In genomic region chr2:129301431-129301913, GRCh38 we compare ENCODE assay signal across 18 cellular contexts.
A peak's percentile ranks its signal among the peaks of the same experiment; 100 is the strongest.
DNase-seq lines count a peak whose midpoint lies in the region; TF ChIP-seq lines count a peak whose summit lies in the region.
"Had no signal": no experiment of that assay in that cellular context is flagged by ENCODE, and none has a peak within 500 bp of the region (broad histone marks: within the 10 kb centered on the region; RNA-seq: fewer than 3 reads in every experiment).

No MANE protein-coding gene starts in this region.

- H3K36me3 ChIP-seq in ascending aorta: no peaks in the 10 kb centered on the region
- no peaks in the 10 kb centered on the region for H3K36me3 ChIP-seq in tibial artery
- H3K36me3 ChIP-seq: cardiac muscle cell, vagina had no signal

- peak overlapping the region; percentile 55 to 64 for H3K27ac ChIP-seq in ascending aorta
- H3K27ac ChIP-seq in tibial artery: peak overlapping the region; percentile 70 to 79
- H3K27ac ChIP-seq: cardiac muscle cell, hepatocyte, vagina had no signal

- H3K4me3 ChIP-seq in ascending aorta (no peak overlapping the region), tibial artery (no peak overlapping the region)
- H3K4me3 ChIP-seq: cardiac muscle cell, hepatocyte, vagina had no signal

- intact Hi-C loops in ascending aorta (cut with DNase I) (no loop called here), tibial artery (cut with DNase I; ENCODE audit: low total_unique reads) (loop anchor here (10.0 kb wide), 1 partner anchor 977 kb away; no protein-coding TSS in a partner anchor)

- no peaks in the 10 kb centered on the region for H3K27me3 ChIP-seq in ascending aorta
- no peaks in the 10 kb centered on the region for H3K27me3 ChIP-seq in tibial artery
- H3K27me3 ChIP-seq: cardiac muscle cell, hepatocyte, vagina had no signal

- TF ChIP-seq CTCF in ascending aorta (IDR thresholded peaks at IDR 0.05) (no peak), tibial artery (IDR thresholded peaks at IDR 0.05) (peak; percentile 4 to 26)

- H3K4me1 ChIP-seq in ascending aorta (peaks cover 5 to 24% of the 10 kb centered on the region in 2 donors), tibial artery (peaks cover 0 to 55% (median 42%) of the 10 kb centered on the region in 4 donors)

- DNase-seq in ascending aorta (ENCODE audit: low spot score in 2 of 2) (peak in 1 of 2 donors; percentile 77), globus pallidus (ENCODE audit: low spot score) (peak; percentile 10), mucosa of gallbladder (ENCODE audit: low spot score) (peak; percentile 17), tibial artery (peak; percentile 37 to 77), HK-2 (ENCODE audit: unreplicated experiment) (no peak), OCI-M1 (lab: John Stamatoyannopoulos, UW) (no peak)
- DNase-seq in activated naive CD4-positive, alpha-beta T cell (lab: John Stamatoyannopoulos, UW): no peak
- DNase-seq: activated CD4-positive, alpha-beta memory T cell treated with anti-CD3 and anti-CD28 coated beads for 36 hours; activated T-cell treated with anti-CD3 and anti-CD28 coated beads, Interleukin-2, amount 50 U/mL, for 1 hour; Calu3; effector CD8-positive, alpha-beta T cell; GF-D8; NCI-H1048; stimulated activated CD4-positive, alpha-beta T cell treated with anti-CD3 and anti-CD28 coated beads, Interleukin-2, amount 100 ng/mL, for 24 hours; stimulated activated naive CD8-positive, alpha-beta T cell treated with anti-CD3 and anti-CD28 coated beads, Interleukin-15, amount 100 ng/mL, for 72 hours had no signal

- H3K9me3 ChIP-seq in ascending aorta (no peaks in the 10 kb centered on the region), tibial artery (no peaks in the 10 kb centered on the region)
- H3K9me3 ChIP-seq: vagina had no signal

Comparison
In these comparisons a context has a peak if more than half of its experiments do, and no peak if none do; other contexts are left out.
1. DNase-seq: peak in globus pallidus (single experiment), mucosa of gallbladder (single experiment) and tibial artery (2 of 2); none in HK-2 (single experiment), OCI-M1 (single experiment) and activated naive CD4-positive, alpha-beta T cell (0 of 4).
2. CTCF ChIP-seq: peak in tibial artery (2 of 2); none in ascending aorta (0 of 3).